In the genomic region with DNA sequence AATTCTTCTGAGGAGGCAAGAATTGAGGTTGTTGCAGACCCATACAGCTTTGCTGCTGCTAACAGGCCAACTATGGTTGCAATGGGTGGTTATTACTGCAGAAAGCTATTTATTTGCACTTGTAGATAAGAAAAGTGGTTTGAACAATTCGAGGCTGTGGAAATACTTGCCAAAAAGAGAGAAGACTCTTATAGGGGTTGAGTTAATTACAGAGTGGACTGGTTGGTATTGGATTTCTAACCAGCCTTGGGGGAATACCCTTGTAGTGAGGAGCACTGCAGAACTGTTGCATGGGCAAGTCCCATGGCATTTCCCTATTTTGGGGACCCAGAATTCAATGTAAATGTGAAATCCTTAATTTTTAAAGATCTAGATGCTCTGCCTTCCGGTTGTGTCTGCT, we compare ENCODE assay signal across 33 cellular contexts.
DNase-seq lines count a peak whose midpoint lies in the region; ATAC-seq, FAIRE-seq and TF ChIP-seq lines count a peak whose summit lies in the region.
"Had no signal": no experiment of that assay in that cellular context is flagged by ENCODE, and none has a peak within 500 bp of the region (broad histone marks: within the 10 kb centered on the region; RNA-seq: fewer than 3 reads in every experiment).

No MANE protein-coding gene starts in this region.

- intact Hi-C loops in upper lobe of right lung (cut with DNase I): no loop called here
- intact Hi-C loops in Right ventricle myocardium superior (cut with DNase I): no loop called here

- H3K4me2 ChIP-seq in astrocyte (ENCODE audit: low read length): no peak overlapping the region
- H3K4me2 ChIP-seq: smooth muscle cell had no signal

- no peaks in the 10 kb centered on the region for H4K20me1 ChIP-seq in astrocyte (ENCODE audit: insufficient read depth, low read length)

- no peak for TF ChIP-seq CTCF in astrocyte (IDR thresholded peaks at IDR 0.05; ENCODE audit: insufficient read depth, low read depth, low read length)
- TF ChIP-seq CTCF in upper lobe of right lung (IDR thresholded peaks at IDR 0.05): no peak

- H3K4me1 ChIP-seq in astrocyte (ENCODE audit: insufficient read depth, low read length) (no peaks in the 10 kb centered on the region), upper lobe of right lung (no peaks in the 10 kb centered on the region)
- H3K4me1 ChIP-seq: adrenal gland, heart right ventricle, right atrium auricular region had no signal

- DNase-seq in astrocyte (ENCODE audit: low read depth) (peak; percentile 13), upper lobe of right lung (no peak), Right ventricle myocardium superior (no peak)
- DNase-seq: activated CD4-positive, alpha-beta T cell treated with anti-CD3 and anti-CD28 coated beads for 4 hours; activated CD8-positive, alpha-beta T cell treated with anti-CD3 and anti-CD28 coated beads, Interleukin-2, amount 10 ng/mL, durations not matched to agents 7 days and 5 days; activated naive CD4-positive, alpha-beta T cell treated with anti-CD3 and anti-CD28 coated beads, Interleukin-2, amount 10 ng/mL, durations not matched to agents 7 days and 5 days; adrenal gland; Calu3; CD4-positive, CD25-positive, alpha-beta regulatory T cell; DND-41; foreskin melanocyte; H9; heart right ventricle; KBM-7; left ventricle myocardium superior; NCI-H1930; NCI-H524 treated with DMSO at 0.1 percent for 48 hours; Peyer's patch; posterior cingulate gyrus; SIG-M5; stimulated activated CD4-positive, alpha-beta T cell treated with anti-CD3 and anti-CD28 coated beads, Interleukin-1b, Interleukin-23, amount 100 ng/mL, for 48 hours; stimulated activated naive CD8-positive, alpha-beta T cell treated with anti-CD3 and anti-CD28 coated beads, Interleukin-15, amount 100 ng/mL, for 72 hours; SW 1271 had no signal

- no peaks in the 10 kb centered on the region for H3K4me1 Mint-ChIP-seq in astrocyte (ENCODE audit: low read depth, unreplicated experiment)
- H3K4me1 Mint-ChIP-seq: activated naive CD4-positive, alpha-beta T cell treated with anti-CD3 and anti-CD28 coated beads, Interleukin-2, amount 10 ng/mL, durations not matched to agents 7 days and 5 days; activated T-helper 17 cell treated with anti-CD3 and anti-CD28 coated beads, Interleukin-2, amount 50 U/mL, for 72 hours; CD4-positive, CD25-positive, alpha-beta regulatory T cell; H9; stimulated activated naive CD8-positive, alpha-beta T cell treated with anti-CD3 and anti-CD28 coated beads, Interleukin-15, amount 100 ng/mL, for 72 hours had no signal

- no peaks in the 10 kb centered on the region for H3K79me2 ChIP-seq in astrocyte (ENCODE audit: insufficient read depth, low read length)

- H3K9me3 Mint-ChIP-seq in astrocyte (ENCODE audit: unreplicated experiment): peaks cover 1% of the 10 kb centered on the region
- H3K9me3 Mint-ChIP-seq: activated naive CD4-positive, alpha-beta T cell treated with anti-CD3 and anti-CD28 coated beads, Interleukin-2, amount 10 ng/mL, durations not matched to agents 7 days and 5 days; activated T-helper 17 cell treated with anti-CD3 and anti-CD28 coated beads, Interleukin-2, amount 50 U/mL, for 72 hours had no signal

- H2AFZ ChIP-seq in astrocyte (ENCODE audit: low read depth, low read length): no peak overlapping the region

- H3K27ac ChIP-seq in astrocyte (ENCODE audit: low read depth, low read length) (no peak overlapping the region), upper lobe of right lung (no peak overlapping the region)
- H3K27ac ChIP-seq: adrenal gland, heart right ventricle, Peyer's patch, right atrium auricular region had no signal

- H3K4me3 ChIP-seq in astrocyte (ENCODE audit: insufficient read depth, low read depth, low read length): no peak overlapping the region
- H3K4me3 ChIP-seq in upper lobe of right lung: no peak overlapping the region
- H3K4me3 ChIP-seq: adrenal gland, heart right ventricle, Peyer's patch, right atrium auricular region, smooth muscle cell had no signal

- H3K27me3 Mint-ChIP-seq in astrocyte (ENCODE audit: low read depth, unreplicated experiment): peaks cover 2% of the 10 kb centered on the region
- H3K27me3 Mint-ChIP-seq: CD4-positive, CD25-positive, alpha-beta regulatory T cell; stimulated activated naive CD8-positive, alpha-beta T cell treated with anti-CD3 and anti-CD28 coated beads, Interleukin-15, amount 100 ng/mL, for 72 hours had no signal

- no peaks in the 10 kb centered on the region for H3K27me3 ChIP-seq in astrocyte (ENCODE audit: insufficient read depth, low read length)
- H3K27me3 ChIP-seq in upper lobe of right lung: no peaks in the 10 kb centered on the region
- H3K27me3 ChIP-seq: adrenal gland, heart right ventricle, Peyer's patch, right atrium auricular region had no signal

- H3K27ac Mint-ChIP-seq in astrocyte (ENCODE audit: unreplicated experiment): no peak overlapping the region
- H3K27ac Mint-ChIP-seq: activated CD8-positive, alpha-beta T cell treated with anti-CD3 and anti-CD28 coated beads, Interleukin-2, amount 10 ng/mL, durations not matched to agents 7 days and 5 days; activated naive CD4-positive, alpha-beta T cell treated with anti-CD3 and anti-CD28 coated beads, Interleukin-2, amount 10 ng/mL, durations not matched to agents 7 days and 5 days; activated T-helper 17 cell treated with anti-CD3 and anti-CD28 coated beads, Interleukin-2, amount 50 U/mL, for 72 hours; CD4-positive, CD25-positive, alpha-beta regulatory T cell; H9; mesothelial cell of epicardium; stimulated activated naive CD8-positive, alpha-beta T cell treated with anti-CD3 and anti-CD28 coated beads, Interleukin-15, amount 100 ng/mL, for 72 hours had no signal

- ATAC-seq in GM18520 (IDR thresholded peaks at IDR 0.05; ENCODE audit: unreplicated experiment) (peak; percentile 45), HG03378 (IDR thresholded peaks at IDR 0.05; ENCODE audit: unreplicated experiment) (peak; percentile 62), upper lobe of right lung (peak; percentile 84), HG03039 (IDR thresholded peaks at IDR 0.05; ENCODE audit: unreplicated experiment) (no peak), HG03469 (IDR thresholded peaks at IDR 0.05; ENCODE audit: unreplicated experiment) (no peak), Right ventricle myocardium superior (ENCODE audit: poor library complexity) (no peak)
- ATAC-seq: activated CD8-positive, alpha-beta T cell treated with anti-CD3 and anti-CD28 coated beads, Interleukin-2, amount 10 ng/mL, durations not matched to agents 7 days and 5 days; activated T-helper 17 cell treated with anti-CD3 and anti-CD28 coated beads, Interleukin-2, amount 50 U/mL, for 72 hours; heart right ventricle; left ventricle myocardium superior; stimulated activated naive CD8-positive, alpha-beta T cell treated with anti-CD3 and anti-CD28 coated beads, Interleukin-15, amount 100 ng/mL, for 72 hours had no signal

- H3K4me3 Mint-ChIP-seq in astrocyte (ENCODE audit: unreplicated experiment): no peak overlapping the region
- H3K4me3 Mint-ChIP-seq: activated CD8-positive, alpha-beta T cell treated with anti-CD3 and anti-CD28 coated beads, Interleukin-2, amount 10 ng/mL, durations not matched to agents 7 days and 5 days; activated naive CD4-positive, alpha-beta T cell treated with anti-CD3 and anti-CD28 coated beads, Interleukin-2, amount 10 ng/mL, durations not matched to agents 7 days and 5 days; activated T-helper 17 cell treated with anti-CD3 and anti-CD28 coated beads, Interleukin-2, amount 50 U/mL, for 72 hours; CD4-positive, CD25-positive, alpha-beta regulatory T cell; H9; mesothelial cell of epicardium; stimulated activated naive CD8-positive, alpha-beta T cell treated with anti-CD3 and anti-CD28 coated beads, Interleukin-15, amount 100 ng/mL, for 72 hours had no signal

- no peaks in the 10 kb centered on the region for H3K36me3 Mint-ChIP-seq in astrocyte (ENCODE audit: low read depth, unreplicated experiment)
- H3K36me3 Mint-ChIP-seq: activated naive CD4-positive, alpha-beta T cell treated with anti-CD3 and anti-CD28 coated beads, Interleukin-2, amount 10 ng/mL, durations not matched to agents 7 days and 5 days; CD4-positive, CD25-positive, alpha-beta regulatory T cell; mesothelial cell of epicardium had no signal

- FAIRE-seq in astrocyte (lab: Jason Lieb, UNC): no peak
- FAIRE-seq: GM18507, keratinocyte had no signal

- H3K36me3 ChIP-seq in astrocyte (ENCODE audit: insufficient read depth, low read length): no peaks in the 10 kb centered on the region
- H3K36me3 ChIP-seq in upper lobe of right lung: no peaks in the 10 kb centered on the region
- H3K36me3 ChIP-seq: adrenal gland, heart right ventricle, Peyer's patch, right atrium auricular region had no signal

- no peaks in the 10 kb centered on the region for H3K9me3 ChIP-seq in astrocyte (ENCODE audit: insufficient read depth, low read depth, low read length)
- H3K9me3 ChIP-seq in upper lobe of right lung: no peaks in the 10 kb centered on the region
- H3K9me3 ChIP-seq: adrenal gland, Peyer's patch, right atrium auricular region had no signal

- no peak overlapping the region for H3K9ac ChIP-seq in astrocyte (ENCODE audit: low read length)

Comparison
In these comparisons a context has a peak if more than half of its experiments do, and no peak if none do; other contexts are left out.
1. ATAC-seq: peak in GM18520 (single experiment), HG03378 (single experiment) and upper lobe of right lung (single experiment); none in HG03039 (single experiment), HG03469 (single experiment) and Right ventricle myocardium superior (single experiment).